Comparison of ENCODE assay signal across 1 cellular context in genomic region chr14:75295061-75295461, GRCh38.
TF ChIP-seq lines count a peak whose summit lies in the region.

No MANE protein-coding gene starts in this region.

TF ChIP-seq in IMR-90, 13 proteins besides CTCF, POLR2A, EP300 and RAD21 (continued from another document):
- TF ChIP-seq MAFK (IDR thresholded peaks at IDR 0.05; ENCODE audit: low read depth, low read length) = no peak
